In the genomic region with DNA sequence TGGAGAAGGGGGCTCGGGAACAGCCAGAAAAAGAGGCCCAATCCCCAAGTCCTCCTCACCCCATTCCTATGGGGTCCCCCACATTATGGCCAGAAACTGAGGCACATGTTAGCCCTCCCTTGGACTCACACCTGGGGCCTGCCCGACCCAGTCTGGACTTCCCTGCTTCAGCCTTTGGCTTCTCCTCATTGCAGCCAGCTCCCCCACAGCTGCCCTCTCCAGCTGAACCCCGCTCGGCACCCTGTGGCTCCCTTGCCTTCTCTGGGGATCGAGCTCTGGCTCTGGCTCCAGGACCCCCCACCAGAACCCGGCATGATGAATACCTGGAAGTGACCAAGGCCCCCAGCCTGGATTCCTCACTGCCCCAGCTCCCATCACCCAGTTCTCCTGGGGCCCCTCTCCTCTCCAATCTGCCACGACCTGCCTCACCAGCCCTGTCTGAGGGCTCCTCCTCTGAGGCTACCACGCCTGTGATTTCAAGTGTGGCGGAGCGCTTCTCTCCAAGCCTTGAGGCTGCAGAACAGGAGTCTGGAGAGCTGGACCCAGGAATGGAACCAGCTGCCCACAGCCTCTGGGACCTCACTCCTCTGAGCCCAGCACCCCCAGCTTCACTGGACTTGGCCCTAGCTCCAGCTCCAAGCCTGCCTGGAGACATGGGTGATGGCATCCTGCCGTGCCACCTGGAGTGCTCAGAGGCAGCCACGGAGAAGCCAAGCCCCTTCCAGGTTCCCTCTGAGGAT, we compare ENCODE assay signal across 20 cellular contexts.
"Had no signal": no experiment of that assay in that cellular context is flagged by ENCODE, and none has a peak within 500 bp of the region (broad histone marks: within the 10 kb centered on the region; RNA-seq: fewer than 3 reads in every experiment).

No MANE protein-coding gene starts in this region.

- H3K4me3 Mint-ChIP-seq: naive thymus-derived CD4-positive, alpha-beta T cell; stimulated activated effector memory CD8-positive, alpha-beta T cell treated with anti-CD3 and anti-CD28 coated beads, Interleukin-12 subunit alpha, Interleukin-12 subunit beta, amount 100 ng/mL, for 72 hours; stimulated activated naive CD8-positive, alpha-beta T cell treated with anti-CD3 and anti-CD28 coated beads, Interleukin-15, Interleukin-2, amounts not matched to agents 100 ng/mL and 50 ng/mL, for 24 hours had no signal

- H3K9me3 ChIP-seq: right atrium auricular region, testis, upper lobe of right lung, vagina had no signal

- H3K9me3 Mint-ChIP-seq: stimulated activated effector memory CD8-positive, alpha-beta T cell treated with anti-CD3 and anti-CD28 coated beads, Interleukin-12 subunit alpha, Interleukin-12 subunit beta, amount 100 ng/mL, for 72 hours; stimulated activated naive CD8-positive, alpha-beta T cell treated with anti-CD3 and anti-CD28 coated beads, Interleukin-15, Interleukin-2, amounts not matched to agents 100 ng/mL and 50 ng/mL, for 24 hours had no signal

- H3K27me3 ChIP-seq: hepatocyte, ovary, right atrium auricular region, testis, tibial nerve, upper lobe of right lung, vagina had no signal

- ATAC-seq: left ventricle myocardium superior; naive thymus-derived CD4-positive, alpha-beta T cell; stimulated activated effector memory CD8-positive, alpha-beta T cell treated with anti-CD3 and anti-CD28 coated beads, Interleukin-12 subunit alpha, Interleukin-12 subunit beta, amount 100 ng/mL, for 72 hours; upper lobe of right lung had no signal

- H3K27me3 Mint-ChIP-seq: naive thymus-derived CD4-positive, alpha-beta T cell; stimulated activated naive CD8-positive, alpha-beta T cell treated with anti-CD3 and anti-CD28 coated beads, Interleukin-15, Interleukin-2, amounts not matched to agents 100 ng/mL and 50 ng/mL, for 24 hours had no signal

- H3K27ac Mint-ChIP-seq: naive thymus-derived CD4-positive, alpha-beta T cell; stimulated activated effector memory CD8-positive, alpha-beta T cell treated with anti-CD3 and anti-CD28 coated beads, Interleukin-12 subunit alpha, Interleukin-12 subunit beta, amount 100 ng/mL, for 72 hours; stimulated activated naive CD8-positive, alpha-beta T cell treated with anti-CD3 and anti-CD28 coated beads, Interleukin-15, Interleukin-2, amounts not matched to agents 100 ng/mL and 50 ng/mL, for 24 hours had no signal

- H3K4me3 ChIP-seq: coronary artery, hepatocyte, lung, ovary, right atrium auricular region, smooth muscle cell, testis, tibial nerve, upper lobe of right lung, vagina had no signal

- H3K4me2 ChIP-seq: hepatocyte, smooth muscle cell had no signal

- FAIRE-seq: kidney had no signal

- H2AFZ ChIP-seq: hepatocyte had no signal

- H3K4me1 ChIP-seq: testis, upper lobe of right lung had no signal

- H3K36me3 ChIP-seq: ovary, upper lobe of right lung had no signal

- DNase-seq: effector CD8-positive, alpha-beta T cell; foreskin melanocyte; kidney; left cardiac atrium; left ventricle myocardium superior; mesenchymal stem cell; naive thymus-derived CD4-positive, alpha-beta T cell; ovary; stimulated activated CD4-positive, alpha-beta T cell treated with anti-CD3 and anti-CD28 coated beads, Interleukin-2, amount 100 ng/mL, for 48 hours; testis; upper lobe of right lung had no signal

- H3K79me2 ChIP-seq: hepatocyte had no signal

- H3K27ac ChIP-seq: coronary artery, hepatocyte, ovary, right atrium auricular region, testis, tibial nerve, upper lobe of right lung, vagina had no signal
